ENCODE assay signal across 1 cellular context in the genomic region with DNA sequence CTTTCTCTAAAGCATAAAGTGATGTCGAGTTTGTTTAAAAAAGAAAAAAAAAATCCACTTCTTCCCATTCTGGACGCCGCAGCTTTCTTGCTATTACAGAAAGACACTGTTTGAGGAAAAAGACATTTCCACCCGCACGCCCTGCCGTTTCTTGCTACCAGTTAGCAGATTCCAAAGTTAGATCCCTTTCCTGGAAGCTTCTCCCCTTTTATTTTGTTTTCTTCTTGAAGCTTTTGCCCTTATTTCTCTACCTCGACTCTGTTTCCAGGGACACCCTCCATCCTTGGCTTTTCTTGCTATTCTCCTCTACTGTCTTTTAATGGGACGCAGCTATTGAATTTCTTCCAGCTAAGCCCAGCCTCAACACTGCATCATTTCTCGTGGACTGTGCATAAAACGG.
TF ChIP-seq lines count a peak whose summit lies in the region.

No MANE protein-coding gene starts in this region.

TF ChIP-seq in WTC11, 78 proteins besides CTCF, POLR2A, EP300 and RAD21 (continued from another document):
- TF ChIP-seq, protein P1, sequence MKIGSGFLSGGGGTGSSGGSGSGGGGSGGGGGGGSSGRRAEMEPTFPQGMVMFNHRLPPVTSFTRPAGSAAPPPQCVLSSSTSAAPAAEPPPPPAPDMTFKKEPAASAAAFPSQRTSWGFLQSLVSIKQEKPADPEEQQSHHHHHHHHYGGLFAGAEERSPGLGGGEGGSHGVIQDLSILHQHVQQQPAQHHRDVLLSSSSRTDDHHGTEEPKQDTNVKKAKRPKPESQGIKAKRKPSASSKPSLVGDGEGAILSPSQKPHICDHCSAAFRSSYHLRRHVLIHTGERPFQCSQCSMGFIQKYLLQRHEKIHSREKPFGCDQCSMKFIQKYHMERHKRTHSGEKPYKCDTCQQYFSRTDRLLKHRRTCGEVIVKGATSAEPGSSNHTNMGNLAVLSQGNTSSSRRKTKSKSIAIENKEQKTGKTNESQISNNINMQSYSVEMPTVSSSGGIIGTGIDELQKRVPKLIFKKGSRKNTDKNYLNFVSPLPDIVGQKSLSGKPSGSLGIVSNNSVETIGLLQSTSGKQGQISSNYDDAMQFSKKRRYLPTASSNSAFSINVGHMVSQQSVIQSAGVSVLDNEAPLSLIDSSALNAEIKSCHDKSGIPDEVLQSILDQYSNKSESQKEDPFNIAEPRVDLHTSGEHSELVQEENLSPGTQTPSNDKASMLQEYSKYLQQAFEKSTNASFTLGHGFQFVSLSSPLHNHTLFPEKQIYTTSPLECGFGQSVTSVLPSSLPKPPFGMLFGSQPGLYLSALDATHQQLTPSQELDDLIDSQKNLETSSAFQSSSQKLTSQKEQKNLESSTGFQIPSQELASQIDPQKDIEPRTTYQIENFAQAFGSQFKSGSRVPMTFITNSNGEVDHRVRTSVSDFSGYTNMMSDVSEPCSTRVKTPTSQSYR (CRISPR knock-in tag; IDR thresholded peaks at IDR 0.05): no peak
- TF ChIP-seq FOXK1 (CRISPR knock-in tag; IDR thresholded peaks at IDR 0.05) (no peak), PRRX2 (CRISPR knock-in tag; IDR thresholded peaks at IDR 0.05) (no peak)
- TF ChIP-seq, protein P2, sequence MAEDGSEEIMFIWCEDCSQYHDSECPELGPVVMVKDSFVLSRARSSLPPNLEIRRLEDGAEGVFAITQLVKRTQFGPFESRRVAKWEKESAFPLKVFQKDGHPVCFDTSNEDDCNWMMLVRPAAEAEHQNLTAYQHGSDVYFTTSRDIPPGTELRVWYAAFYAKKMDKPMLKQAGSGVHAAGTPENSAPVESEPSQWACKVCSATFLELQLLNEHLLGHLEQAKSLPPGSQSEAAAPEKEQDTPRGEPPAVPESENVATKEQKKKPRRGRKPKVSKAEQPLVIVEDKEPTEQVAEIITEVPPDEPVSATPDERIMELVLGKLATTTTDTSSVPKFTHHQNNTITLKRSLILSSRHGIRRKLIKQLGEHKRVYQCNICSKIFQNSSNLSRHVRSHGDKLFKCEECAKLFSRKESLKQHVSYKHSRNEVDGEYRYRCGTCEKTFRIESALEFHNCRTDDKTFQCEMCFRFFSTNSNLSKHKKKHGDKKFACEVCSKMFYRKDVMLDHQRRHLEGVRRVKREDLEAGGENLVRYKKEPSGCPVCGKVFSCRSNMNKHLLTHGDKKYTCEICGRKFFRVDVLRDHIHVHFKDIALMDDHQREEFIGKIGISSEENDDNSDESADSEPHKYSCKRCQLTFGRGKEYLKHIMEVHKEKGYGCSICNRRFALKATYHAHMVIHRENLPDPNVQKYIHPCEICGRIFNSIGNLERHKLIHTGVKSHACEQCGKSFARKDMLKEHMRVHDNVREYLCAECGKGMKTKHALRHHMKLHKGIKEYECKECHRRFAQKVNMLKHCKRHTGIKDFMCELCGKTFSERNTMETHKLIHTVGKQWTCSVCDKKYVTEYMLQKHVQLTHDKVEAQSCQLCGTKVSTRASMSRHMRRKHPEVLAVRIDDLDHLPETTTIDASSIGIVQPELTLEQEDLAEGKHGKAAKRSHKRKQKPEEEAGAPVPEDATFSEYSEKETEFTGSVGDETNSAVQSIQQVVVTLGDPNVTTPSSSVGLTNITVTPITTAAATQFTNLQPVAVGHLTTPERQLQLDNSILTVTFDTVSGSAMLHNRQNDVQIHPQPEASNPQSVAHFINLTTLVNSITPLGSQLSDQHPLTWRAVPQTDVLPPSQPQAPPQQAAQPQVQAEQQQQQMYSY (CRISPR knock-in tag; IDR thresholded peaks at IDR 0.05): no peak
